2 cellular contexts compared by ENCODE assay signal in the genomic region with DNA sequence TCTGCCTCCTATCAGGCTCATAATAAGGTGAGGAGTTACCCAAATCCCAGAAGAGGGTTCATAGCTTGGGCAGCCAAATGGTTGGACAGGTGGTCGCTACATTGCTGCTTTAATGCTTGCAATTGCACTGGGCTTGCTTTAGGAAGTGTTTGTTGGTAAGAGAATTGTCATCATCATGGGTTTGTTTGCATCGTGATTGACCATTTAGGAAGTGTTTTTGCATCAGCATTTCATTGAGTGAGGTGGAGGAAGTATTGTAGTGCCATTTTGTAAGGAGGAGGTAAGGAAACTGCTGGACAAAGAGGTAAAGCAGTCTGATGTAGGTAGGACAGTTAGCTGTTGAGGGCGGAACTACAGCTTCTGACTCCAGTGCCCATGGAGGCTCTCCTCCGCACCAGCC.
TF ChIP-seq lines count a peak whose summit lies in the region.

No MANE protein-coding gene starts in this region.

TF ChIP-seq in IMR-90, 13 proteins besides CTCF, POLR2A, EP300 and RAD21 (continued from another document):
- TF ChIP-seq RCOR1 (IDR thresholded peaks at IDR 0.05; ENCODE audit: insufficient replicate concordance, low read length) (no peak), MAFK (IDR thresholded peaks at IDR 0.05; ENCODE audit: low read depth, low read length) (no peak), ELK1 (IDR thresholded peaks at IDR 0.05; ENCODE audit: borderline replicate concordance, low read depth, low read length) (no peak), CHD1 (IDR thresholded peaks at IDR 0.05; ENCODE audit: low read depth, low read length) (no peak), MAZ (IDR thresholded peaks at IDR 0.05; ENCODE audit: borderline replicate concordance, low read depth, low read length) (no peak), RFX5 (IDR thresholded peaks at IDR 0.05; ENCODE audit: low read depth, low read length) (no peak), MXI1 (IDR thresholded peaks at IDR 0.05; ENCODE audit: borderline replicate concordance, low read depth, low read length) (no peak), CEBPB (IDR thresholded peaks at IDR 0.05; ENCODE audit: low read depth, low read length) (no peak), BHLHE40 (IDR thresholded peaks at IDR 0.05; ENCODE audit: low read depth, low read length) (no peak), SMC3 (IDR thresholded peaks at IDR 0.05; ENCODE audit: low read depth, low read length) (no peak)
- TF ChIP-seq, protein P1, sequence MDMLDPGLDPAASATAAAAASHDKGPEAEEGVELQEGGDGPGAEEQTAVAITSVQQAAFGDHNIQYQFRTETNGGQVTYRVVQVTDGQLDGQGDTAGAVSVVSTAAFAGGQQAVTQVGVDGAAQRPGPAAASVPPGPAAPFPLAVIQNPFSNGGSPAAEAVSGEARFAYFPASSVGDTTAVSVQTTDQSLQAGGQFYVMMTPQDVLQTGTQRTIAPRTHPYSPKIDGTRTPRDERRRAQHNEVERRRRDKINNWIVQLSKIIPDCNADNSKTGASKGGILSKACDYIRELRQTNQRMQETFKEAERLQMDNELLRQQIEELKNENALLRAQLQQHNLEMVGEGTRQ (IDR thresholded peaks at IDR 0.05; ENCODE audit: low read depth, low read length): no peak

TF ChIP-seq in K562, 482 proteins besides CTCF, POLR2A, EP300 and RAD21 (continued from another document):
- TF ChIP-seq CEBPG (CRISPR knock-in tag; IDR thresholded peaks at IDR 0.05) (peak; percentile 67; the same call in 1 of the 2 replicates), CEBPG (tag; conservative IDR thresholded peaks at IDR 0.05 in 1 of 2, IDR thresholded peaks at IDR 0.05 in 1 of 2) (peak in 1 of 2 experiments; percentile 53; a peak in 2 of 4 replicates), ETS1 (conservative IDR thresholded peaks at IDR 0.05; ENCODE audit: control insufficient read depth, low read depth, low read length) (no peak), CTBP1 (IDR thresholded peaks at IDR 0.05; ENCODE audit: borderline replicate concordance) (no peak), ZNF717 (CRISPR knock-in tag; IDR thresholded peaks at IDR 0.05) (no peak), SMAD3 (CRISPR knock-in tag; conservative IDR thresholded peaks at IDR 0.05) (no peak), ZNF551 (CRISPR knock-in tag; IDR thresholded peaks at IDR 0.05) (no peak), KDM4B (IDR thresholded peaks at IDR 0.05; ENCODE audit: borderline replicate concordance in 2 of 2, low read depth in 1 of 2) (no peak), GTF2F1 (IDR thresholded peaks at IDR 0.05; ENCODE audit: low read depth, low read length) (no peak), TRIM24 (IDR thresholded peaks at IDR 0.05) (peak in 1 of 2 experiments; percentile 33; a peak in 2 of 4 replicates), EGR1 (conservative IDR thresholded peaks at IDR 0.05) (no peak)
